In genomic region chr3:16264708-16265454, GRCh38 we compare ENCODE assay signal across 8 cellular contexts.
DNase-seq lines count a peak whose midpoint lies in the region; ATAC-seq, FAIRE-seq and TF ChIP-seq lines count a peak whose summit lies in the region.

Gene DPH3, minus strand, starts transcription at chr3:16264943. Its CDS starts 67 bp downstream, at chr3:16264876.
Gene OXNAD1, plus strand, starts transcription at chr3:16265212. Its CDS starts 5,741 bp downstream, at chr3:16270953.

- peak; percentile 92 for FAIRE-seq in islet of Langerhans (lab: Jason Lieb, UNC)

- DNase-seq in AG09319 (ENCODE audit: extremely low read depth, low read depth) = peak; percentile 99
- DNase-seq in NCI-H446 (lab: John Stamatoyannopoulos, UW) = peak; percentile 90 to 98
- DNase-seq in activated CD4-positive, CD25-positive, alpha-beta regulatory T cell treated with anti-CD3 and anti-CD28 coated beads, Interleukin-2, amount 50 U/mL, for 16 hours (ENCODE audit: low read depth, low spot score) = peak; percentile 99
- DNase-seq in central memory CD8-positive, alpha-beta T cell (ENCODE audit: low spot score in 2 of 2) = peak; percentile 99
- DNase-seq in stimulated activated CD4-positive, alpha-beta T cell treated with anti-CD3 and anti-CD28 coated beads, Interleukin-12 subunit alpha, Interleukin-12 subunit beta, amount 100 ng/mL, for 4 hours = peak; percentile 98

- H3K4me1 Mint-ChIP-seq in central memory CD8-positive, alpha-beta T cell = peaks cover 19% of the 10 kb centered on the region

- no peak for TF ChIP-seq CTCF in AG09319 (IDR thresholded peaks at IDR 0.05; ENCODE audit: low read depth, low read length)

- peaks cover 14% of the 10 kb centered on the region for H3K36me3 Mint-ChIP-seq in central memory CD8-positive, alpha-beta T cell (ENCODE audit: insufficient read depth)

- no peaks in the 10 kb centered on the region for H3K9me3 Mint-ChIP-seq in central memory CD8-positive, alpha-beta T cell

- no peaks in the 10 kb centered on the region for H3K27me3 Mint-ChIP-seq in central memory CD8-positive, alpha-beta T cell

- peak within 1 kb of the TSS; percentile 96 for H3K4me3 Mint-ChIP-seq in central memory CD8-positive, alpha-beta T cell

- ATAC-seq in GM19025 (IDR thresholded peaks at IDR 0.05; ENCODE audit: low read depth, unreplicated experiment) (peak; percentile 99), HG03342 (IDR thresholded peaks at IDR 0.05; ENCODE audit: unreplicated experiment) (peak; percentile 99)
- peak; percentile 95 for ATAC-seq in central memory CD8-positive, alpha-beta T cell (replicated peaks; ENCODE audit: extremely low read depth, poor library complexity, severe bottlenecking)

- peak within 1 kb of the TSS; percentile 97 for H3K27ac Mint-ChIP-seq in central memory CD8-positive, alpha-beta T cell (ENCODE audit: low read depth)

Comparison
In these comparisons a context has a peak if more than half of its experiments do, and no peak if none do; other contexts are left out.
1. Peak in every context shown above with its lines: DNase-seq and ATAC-seq.